ENCODE assay signal across 1 cellular context in the genomic region with DNA sequence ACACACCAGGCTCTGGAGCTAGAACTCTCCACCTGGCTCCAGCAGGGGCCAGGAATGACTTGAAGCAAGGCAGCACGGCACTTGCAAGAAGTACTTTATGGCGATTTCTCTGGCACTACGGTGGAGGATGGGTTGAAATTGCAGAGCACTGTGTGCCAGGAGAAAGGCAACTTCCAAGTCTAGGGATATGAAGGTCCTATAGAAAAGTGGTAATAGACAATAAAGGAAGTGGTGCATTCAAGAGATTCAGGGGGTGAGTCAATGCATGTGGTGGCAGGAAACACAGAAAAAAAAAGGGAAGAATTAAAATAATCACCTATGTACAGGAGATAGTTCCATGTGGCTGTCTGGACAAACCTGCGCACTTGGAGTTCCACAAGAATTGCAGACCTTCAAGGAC.
TF ChIP-seq lines count a peak whose summit lies in the region.

No MANE protein-coding gene starts in this region.

TF ChIP-seq in HepG2, 621 proteins besides CTCF, POLR2A, EP300 and RAD21:
- TF ChIP-seq SP1 (IDR thresholded peaks at IDR 0.05): no peak
- TF ChIP-seq SP1 (CRISPR knock-in tag; IDR thresholded peaks at IDR 0.05): no peak
- TF ChIP-seq ZNF780A (CRISPR knock-in tag; IDR thresholded peaks at IDR 0.05): no peak
- TF ChIP-seq NFE2L2 (IDR thresholded peaks at IDR 0.05; ENCODE audit: low read length): no peak
- no peak for TF ChIP-seq KLF11 (CRISPR knock-in tag; IDR thresholded peaks at IDR 0.05)
- no peak for TF ChIP-seq ZNF501 (CRISPR knock-in tag; IDR thresholded peaks at IDR 0.05)
- TF ChIP-seq, protein P1, sequence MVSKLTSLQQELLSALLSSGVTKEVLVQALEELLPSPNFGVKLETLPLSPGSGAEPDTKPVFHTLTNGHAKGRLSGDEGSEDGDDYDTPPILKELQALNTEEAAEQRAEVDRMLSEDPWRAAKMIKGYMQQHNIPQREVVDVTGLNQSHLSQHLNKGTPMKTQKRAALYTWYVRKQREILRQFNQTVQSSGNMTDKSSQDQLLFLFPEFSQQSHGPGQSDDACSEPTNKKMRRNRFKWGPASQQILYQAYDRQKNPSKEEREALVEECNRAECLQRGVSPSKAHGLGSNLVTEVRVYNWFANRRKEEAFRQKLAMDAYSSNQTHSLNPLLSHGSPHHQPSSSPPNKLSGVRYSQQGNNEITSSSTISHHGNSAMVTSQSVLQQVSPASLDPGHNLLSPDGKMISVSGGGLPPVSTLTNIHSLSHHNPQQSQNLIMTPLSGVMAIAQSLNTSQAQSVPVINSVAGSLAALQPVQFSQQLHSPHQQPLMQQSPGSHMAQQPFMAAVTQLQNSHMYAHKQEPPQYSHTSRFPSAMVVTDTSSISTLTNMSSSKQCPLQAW (CRISPR knock-in tag; IDR thresholded peaks at IDR 0.05): no peak
- no peak for TF ChIP-seq NR2F2 (IDR thresholded peaks at IDR 0.05; ENCODE audit: borderline replicate concordance, low read depth)
- no peak for TF ChIP-seq ZIK1 (CRISPR knock-in tag; IDR thresholded peaks at IDR 0.05; ENCODE audit: borderline replicate concordance, low read depth)
